ENCODE assay signal across 24 cellular contexts in the genomic region with DNA sequence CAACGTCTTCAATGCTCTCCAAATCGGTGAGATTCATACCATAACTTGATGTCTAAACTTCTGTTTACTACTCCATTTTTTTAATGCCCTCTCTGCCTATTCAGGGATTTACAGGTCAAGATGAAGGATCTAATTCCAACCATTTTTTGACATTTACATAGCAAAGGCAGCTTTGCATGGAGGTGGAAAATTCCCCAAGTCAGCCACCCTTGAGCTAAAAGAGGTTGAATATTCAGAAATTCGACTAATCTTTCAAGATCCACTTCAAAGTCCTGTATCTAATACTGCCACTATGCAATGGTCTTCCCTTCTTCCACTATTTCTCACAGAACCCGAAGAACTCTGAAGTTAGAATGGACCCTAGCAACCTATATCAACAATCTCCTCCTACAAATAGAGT. TPM values are rescaled to one million over a fixed set of nuclear protein-coding genes. Genes with fewer than 3 reads are reported as not detected.
DNase-seq lines count a peak whose midpoint lies in the region; ATAC-seq and TF ChIP-seq lines count a peak whose summit lies in the region.
"Had no signal": no experiment of that assay in that cellular context is flagged by ENCODE, and none has a peak within 500 bp of the region (broad histone marks: within the 10 kb centered on the region; RNA-seq: fewer than 3 reads in every experiment).

No MANE protein-coding gene starts in this region.

- H3K36me3 ChIP-seq in HUES48 (ENCODE audit: control insufficient read depth, insufficient read depth, low read length) = no peaks in the 10 kb centered on the region
- H3K36me3 ChIP-seq in mesendoderm (ENCODE audit: control insufficient read depth, insufficient read depth, low read length) = no peaks in the 10 kb centered on the region
- no peaks in the 10 kb centered on the region for H3K36me3 ChIP-seq in aorta (ENCODE audit: control insufficient read depth in 1 of 2, insufficient read depth in 2 of 2, low read length in 1 of 2)
- H3K36me3 ChIP-seq: SJSA1 had no signal

- H4K8ac ChIP-seq in mesendoderm (ENCODE audit: low read depth, low read length) = no peak overlapping the region

- H3K9me3 ChIP-seq in HUES48 (ENCODE audit: control insufficient read depth, insufficient read depth, low read length) (no peaks in the 10 kb centered on the region), aorta (ENCODE audit: control insufficient read depth, low read length) (no peaks in the 10 kb centered on the region)
- H3K9me3 ChIP-seq: Caco-2, MG63, Peyer's patch, SJSA1 had no signal

- peak overlapping the region; percentile 73 for H3K27ac ChIP-seq in HUES48 (ENCODE audit: low read depth, low read length)
- H3K27ac ChIP-seq in mesendoderm (ENCODE audit: low read depth, low read length) = peak overlapping the region; percentile 55
- peak overlapping the region; percentile 56 to 67 for H3K27ac ChIP-seq in aorta (ENCODE audit: low read depth in 1 of 2, low read length in 2 of 2)
- H3K27ac ChIP-seq: Peyer's patch, SJSA1 had no signal

- no peaks in the 10 kb centered on the region for H3K27me3 Mint-ChIP-seq in chondrocyte (ENCODE audit: low read depth)
- H3K27me3 Mint-ChIP-seq: CD4-positive, CD25-positive, alpha-beta regulatory T cell had no signal

- H3K27ac Mint-ChIP-seq in chondrocyte (ENCODE audit: unreplicated experiment) = peak overlapping the region; percentile 63
- H3K27ac Mint-ChIP-seq: CD4-positive, CD25-positive, alpha-beta regulatory T cell had no signal

- H3K18ac ChIP-seq in mesendoderm (ENCODE audit: low read length) = no peak overlapping the region

- H3K4me3 Mint-ChIP-seq in chondrocyte (ENCODE audit: unreplicated experiment) = no peak overlapping the region
- H3K4me3 Mint-ChIP-seq: CD4-positive, CD25-positive, alpha-beta regulatory T cell had no signal

- H3K4me1 ChIP-seq in HUES48 (ENCODE audit: control insufficient read depth, insufficient read depth, low read length) (peaks cover 27% of the 10 kb centered on the region), mesendoderm (ENCODE audit: control insufficient read depth, low read depth, low read length) (peaks cover 7% of the 10 kb centered on the region), aorta (ENCODE audit: control insufficient read depth in 1 of 2, insufficient read depth in 2 of 2, low read length in 2 of 2) (peaks cover 4 to 10% of the 10 kb centered on the region in 2 donors)
- H3K4me1 ChIP-seq: Caco-2, Peyer's patch had no signal

- H3K56ac ChIP-seq in mesendoderm (ENCODE audit: low read length) = peak overlapping the region; percentile 22

- H3K4me1 Mint-ChIP-seq in chondrocyte (ENCODE audit: low read depth) = peaks cover 25% of the 10 kb centered on the region

- H3K9ac ChIP-seq in HUES48 (ENCODE audit: low read depth, low read length) (no peak overlapping the region), mesendoderm (ENCODE audit: low read length) (no peak overlapping the region)

- H3K36me3 Mint-ChIP-seq in chondrocyte (ENCODE audit: low read depth) = no peaks in the 10 kb centered on the region

- no peak overlapping the region for H2BK5ac ChIP-seq in mesendoderm (ENCODE audit: low read length)

- no CpG with 5 or more reads among the region's 4 CpGs for WGBS in mesendoderm (ENCODE audit: extremely low coverage, insufficient coverage, low lambda C conversion rate)
- 61 to 65% methylated on average over 4 of the region's 4 CpGs for WGBS in aorta, 2 donors

- TF ChIP-seq CTCF in chondrocyte (IDR thresholded peaks at IDR 0.05) = no peak

- no peak for DNase-seq in chondrocyte (ENCODE audit: low spot score)
- peak; percentile 77 for DNase-seq in mesendoderm
- DNase-seq in aorta = no peak
- no peak for DNase-seq in T-helper 2 cell
- DNase-seq: Caco-2; CD4-positive, CD25-positive, alpha-beta regulatory T cell; DMS 273 treated with DMSO at 0.1 percent for 48 hours; DMS79 treated with DMSO at 0.1 percent for 48 hours; H7; Kasumi-1; NCI-H1417; NCI-H1694 treated with DMSO at 0.1 percent for 48 hours; NCI-H2081 treated with DMSO at 0.1 percent for 48 hours; NCI-H2171 treated with DMSO at 0.1 percent for 48 hours; NCI-H526; Peyer's patch had no signal

- H3K4ac ChIP-seq in mesendoderm (ENCODE audit: low read depth, low read length) = no peak overlapping the region

- no peak overlapping the region for H2BK15ac ChIP-seq in mesendoderm (replicated peaks; ENCODE audit: low read depth)

- no peak overlapping the region for H4K5ac ChIP-seq in mesendoderm (ENCODE audit: low read length)

- no peaks in the 10 kb centered on the region for H3K9me3 Mint-ChIP-seq in chondrocyte (ENCODE audit: low read depth)
- H3K9me3 Mint-ChIP-seq: CD4-positive, CD25-positive, alpha-beta regulatory T cell; HFFc6 had no signal

- H3K4me2 ChIP-seq in mesendoderm (ENCODE audit: low read length) = no peak overlapping the region

- no peaks in the 10 kb centered on the region for H3K79me2 ChIP-seq in mesendoderm (ENCODE audit: control insufficient read depth, insufficient read depth, low read length)

- no peak for ATAC-seq in aorta (ENCODE audit: low FRiP score)
- ATAC-seq in HG02852 (IDR thresholded peaks at IDR 0.05; ENCODE audit: unreplicated experiment) = no peak
- ATAC-seq in HG02571 (IDR thresholded peaks at IDR 0.05; ENCODE audit: unreplicated experiment) = no peak
- ATAC-seq: GM12878, Right ventricle myocardium inferior had no signal

- H2AK5ac ChIP-seq in mesendoderm (ENCODE audit: low read length) = no peak overlapping the region

- H3K4me3 ChIP-seq in HUES48 (ENCODE audit: low read depth, low read length) (no peak overlapping the region), mesendoderm (ENCODE audit: low read length) (no peak overlapping the region), aorta (ENCODE audit: low read length in 2 of 2) (no peak overlapping the region)
- H3K4me3 ChIP-seq: GM12878, MG63, Peyer's patch, SJSA1 had no signal

- no peaks in the 10 kb centered on the region for H3K79me1 ChIP-seq in mesendoderm (ENCODE audit: low read length)

- intact Hi-C loops in aorta (cut with DNase I) = loop anchor here (2.0 to 5.0 kb wide), 2 partner anchors 39 to 140 kb away; partner anchors contain the start of gene SLC25A4 (in 1 of the 2)

- H3K27me3 ChIP-seq in HUES48 (ENCODE audit: control insufficient read depth, insufficient read depth, low read length) (no peaks in the 10 kb centered on the region), mesendoderm (ENCODE audit: insufficient read depth, low read length, poor library complexity) (no peaks in the 10 kb centered on the region), aorta (ENCODE audit: control insufficient read depth in 1 of 2, insufficient read depth in 2 of 2, low read length in 1 of 2) (no peaks in the 10 kb centered on the region)
- H3K27me3 ChIP-seq: MG63, Peyer's patch, SJSA1 had no signal

- H2BK120ac ChIP-seq in mesendoderm (ENCODE audit: low read depth, low read length) = no peak overlapping the region

- no peak overlapping the region for H3K23ac ChIP-seq in mesendoderm (ENCODE audit: low read length)

RNA-seq across cellular contexts. Expression of gene CFAP97, which starts 21.6 kb away (rescaled TPM):
- total RNA-seq in chondrocyte (48.5 to 53.1 TPM (median 50.1 TPM) in 3 replicates), aorta (10 to 100 TPM; 49.8 to 58.4 TPM)
- 26.2 TPM for polyA plus RNA-seq in mesendoderm (2013, experiment 1 of 2)
- 25.7 TPM for polyA plus RNA-seq in mesendoderm (2013, experiment 2 of 2)
- 10 to 100 TPM; 16.6 to 24.0 TPM for polyA plus RNA-seq in aorta

RNA-seq across cellular contexts. Expression of gene SNX25, which starts 27.2 kb away (rescaled TPM):
- total RNA-seq in chondrocyte = 53.5 to 57.5 TPM (median 53.6 TPM) in 3 replicates
- 7.4 TPM for polyA plus RNA-seq in mesendoderm (2013, experiment 1 of 2)
- polyA plus RNA-seq in mesendoderm (2013, experiment 2 of 2) = 7.6 TPM
- 10 to 100 TPM; 36.2 to 44.7 TPM for total RNA-seq in aorta
- polyA plus RNA-seq in aorta = 10 to 100 TPM in 1 of 2 donors, 1 to 10 TPM in 1; 8.6 to 12.7 TPM

RNA-seq across cellular contexts. Expression of gene SLC25A4, which starts 39.1 kb away (rescaled TPM):
- 48.9 to 61.5 TPM (median 61.0 TPM) in 3 replicates for total RNA-seq in chondrocyte
- 13.9 TPM for polyA plus RNA-seq in mesendoderm (2013, experiment 1 of 2)
- 14.2 TPM for polyA plus RNA-seq in mesendoderm (2013, experiment 2 of 2)
- 100 to 1,000 TPM in 1 of 2 donors, 10 to 100 TPM in 1; 72.6 to 119 TPM for total RNA-seq in aorta
- 10 to 100 TPM; 89.2 to 95.4 TPM for polyA plus RNA-seq in aorta
